Comparison of ENCODE assay signal across 8 cellular contexts in the genomic region with DNA sequence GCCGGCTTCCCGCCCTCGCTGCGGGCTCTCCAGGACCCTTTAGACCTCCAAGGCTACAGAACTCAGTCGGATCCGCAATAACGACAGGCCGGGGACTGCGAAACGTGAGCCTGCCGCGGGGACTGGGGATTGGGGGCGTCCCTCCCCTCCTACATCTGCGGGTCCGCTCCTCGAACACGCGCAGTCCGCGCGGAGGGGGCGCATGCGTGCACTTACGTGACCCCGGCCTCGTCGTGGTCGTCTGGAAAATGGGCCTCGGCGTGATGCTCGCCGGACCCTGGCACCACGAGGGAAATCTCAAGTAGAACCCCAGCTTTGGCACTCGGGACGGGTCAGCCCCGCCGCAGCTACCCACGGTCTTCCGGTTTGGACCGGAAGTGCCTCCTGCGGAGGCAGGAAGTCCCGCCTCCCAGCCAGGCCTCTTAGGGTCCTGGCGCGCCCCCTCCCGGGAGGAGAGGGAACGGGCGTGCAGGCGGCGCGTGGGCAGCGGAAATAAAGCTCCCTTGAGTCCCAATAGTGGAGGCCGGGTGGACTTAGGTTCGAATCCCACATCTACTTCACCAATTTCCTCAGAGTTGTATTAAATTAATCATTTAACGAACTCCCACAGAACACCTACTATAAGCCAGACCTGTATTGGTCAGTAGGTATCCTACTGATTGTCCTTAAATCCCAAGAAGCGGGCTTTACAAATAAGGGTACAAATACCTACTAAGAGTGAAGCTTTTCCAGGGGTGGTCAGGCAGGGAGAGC. TPM values are rescaled to one million over a fixed set of nuclear protein-coding genes. Genes with fewer than 3 reads are reported as not detected.
DNase-seq lines count a peak whose midpoint lies in the region; ATAC-seq and TF ChIP-seq lines count a peak whose summit lies in the region.

A gene with protein sequence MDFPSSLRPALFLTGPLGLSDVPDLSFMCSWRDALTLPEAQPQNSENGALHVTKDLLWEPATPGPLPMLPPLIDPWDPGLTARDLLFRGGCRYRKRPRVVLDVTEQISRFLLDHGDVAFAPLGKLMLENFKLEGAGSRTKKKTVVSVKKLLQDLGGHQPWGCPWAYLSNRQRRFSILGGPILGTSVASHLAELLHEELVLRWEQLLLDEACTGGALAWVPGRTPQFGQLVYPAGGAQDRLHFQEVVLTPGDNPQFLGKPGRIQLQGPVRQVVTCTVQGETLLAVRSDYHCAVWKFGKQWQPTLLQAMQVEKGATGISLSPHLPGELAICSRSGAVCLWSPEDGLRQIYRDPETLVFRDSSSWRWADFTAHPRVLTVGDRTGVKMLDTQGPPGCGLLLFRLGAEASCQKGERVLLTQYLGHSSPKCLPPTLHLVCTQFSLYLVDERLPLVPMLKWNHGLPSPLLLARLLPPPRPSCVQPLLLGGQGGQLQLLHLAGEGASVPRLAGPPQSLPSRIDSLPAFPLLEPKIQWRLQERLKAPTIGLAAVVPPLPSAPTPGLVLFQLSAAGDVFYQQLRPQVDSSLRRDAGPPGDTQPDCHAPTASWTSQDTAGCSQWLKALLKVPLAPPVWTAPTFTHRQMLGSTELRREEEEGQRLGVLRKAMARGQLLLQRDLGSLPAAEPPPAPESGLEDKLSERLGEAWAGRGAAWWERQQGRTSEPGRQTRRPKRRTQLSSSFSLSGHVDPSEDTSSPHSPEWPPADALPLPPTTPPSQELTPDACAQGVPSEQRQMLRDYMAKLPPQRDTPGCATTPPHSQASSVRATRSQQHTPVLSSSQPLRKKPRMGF (minus strand): TSS at position 373 of the 753 bp plus-strand sequence. CDS start 2,069 bp downstream, outside the sequence.

- CTCF ChIA-PET in activated B cell treated with CpG ODN at 0.5 μM for 24 hours (lab: Charles Lee): interaction anchor here (0.6 to 2.9 kb wide), 16 partner anchors 11 to 825 kb away, joined by 3 to 44 read pairs (median 5); partner anchors contain the start of gene MBTPS1

- intact Hi-C loops in activated B cell treated with CpG ODN at 0.5 μM for 24 hours (cut with micrococcal nuclease): loop anchor here (1.0 to 10.0 kb wide), 10 partner anchors 42 to 840 kb away; partner anchors contain the start of genes DNAAF1, HSDL1, KIAA0513 and MEAK7

- POLR2A ChIA-PET in activated B cell treated with CpG ODN at 0.5 μM for 24 hours (lab: Charles Lee): interaction anchor here (0.6 to 1.6 kb wide), 7 partner anchors 31 to 318 kb away, joined by 3 to 20 read pairs (median 3); partner anchors contain the start of genes DNAAF1, HSDL1 and MBTPS1

- peak within 1 kb of the TSS; percentile 92 for H3K4me3 Mint-ChIP-seq in activated B cell treated with CpG ODN at 0.5 μM for 24 hours

- no peaks in the 10 kb centered on the region for H3K9me3 Mint-ChIP-seq in activated B cell treated with CpG ODN at 0.5 μM for 24 hours

- no peaks in the 10 kb centered on the region for H3K27me3 Mint-ChIP-seq in activated B cell treated with CpG ODN at 0.5 μM for 24 hours

- H3K4me1 Mint-ChIP-seq in activated B cell treated with CpG ODN at 0.5 μM for 24 hours: peaks cover 18% of the 10 kb centered on the region

- peaks cover 35% of the 10 kb centered on the region for H3K36me3 Mint-ChIP-seq in activated B cell treated with CpG ODN at 0.5 μM for 24 hours (ENCODE audit: low read depth)

- H3K27ac Mint-ChIP-seq in activated B cell treated with CpG ODN at 0.5 μM for 24 hours: peak within 1 kb of the TSS; percentile 89

- TF ChIP-seq CTCF in activated B cell treated with CpG ODN at 0.5 μM for 24 hours (IDR thresholded peaks at IDR 0.05): peak; percentile 40

- peak; percentile 98 for DNase-seq in AG08396 (ENCODE audit: low spot score)
- peak; percentile 89 for DNase-seq in NCI-H345 (lab: John Stamatoyannopoulos, UW)
- DNase-seq in activated B cell treated with CpG ODN at 0.5 μM for 24 hours: peak; percentile 93
- peak in 59 of 61 donors; percentile 42 to 94 (median 84) for DNase-seq in caudate nucleus (lab: John Stamatoyannopoulos, UW)
- peak; percentile 97 for DNase-seq in inferior parietal cortex (ENCODE audit: extremely low spot score)
- DNase-seq in stimulated activated CD4-positive, alpha-beta T cell treated with anti-CD3 and anti-CD28 coated beads, Interleukin-12 subunit alpha, Interleukin-12 subunit beta, amount 100 ng/mL, for 24 hours (ENCODE audit: low read depth in 2 of 2): peak; percentile 84 to 88

- peak within 1 kb of the TSS; percentile 38 for H3K27ac ChIP-seq in caudate nucleus (ENCODE audit: low read depth, low read length)

- ATAC-seq in GM18907 (IDR thresholded peaks at IDR 0.05; ENCODE audit: unreplicated experiment): peak; percentile 92
- ATAC-seq in HG03159 (IDR thresholded peaks at IDR 0.05; ENCODE audit: unreplicated experiment): peak; percentile 92
- ATAC-seq in activated B cell treated with CpG ODN at 0.5 μM for 24 hours (ENCODE audit: low read depth): peak; percentile 99

RNA-seq across cellular contexts. Expression of the gene that starts here (rescaled TPM):
- total RNA-seq in activated B cell treated with CpG ODN at 0.5 μM for 24 hours: 79.6 and 85.1 TPM in 2 replicates

Comparison
In these comparisons a context has a peak if more than half of its experiments do, and no peak if none do; other contexts are left out.
1. Peak in every context shown above with its lines: DNase-seq, ATAC-seq and H3K27ac ChIP-seq.